1 cellular context compared by ENCODE assay signal in the genomic region with DNA sequence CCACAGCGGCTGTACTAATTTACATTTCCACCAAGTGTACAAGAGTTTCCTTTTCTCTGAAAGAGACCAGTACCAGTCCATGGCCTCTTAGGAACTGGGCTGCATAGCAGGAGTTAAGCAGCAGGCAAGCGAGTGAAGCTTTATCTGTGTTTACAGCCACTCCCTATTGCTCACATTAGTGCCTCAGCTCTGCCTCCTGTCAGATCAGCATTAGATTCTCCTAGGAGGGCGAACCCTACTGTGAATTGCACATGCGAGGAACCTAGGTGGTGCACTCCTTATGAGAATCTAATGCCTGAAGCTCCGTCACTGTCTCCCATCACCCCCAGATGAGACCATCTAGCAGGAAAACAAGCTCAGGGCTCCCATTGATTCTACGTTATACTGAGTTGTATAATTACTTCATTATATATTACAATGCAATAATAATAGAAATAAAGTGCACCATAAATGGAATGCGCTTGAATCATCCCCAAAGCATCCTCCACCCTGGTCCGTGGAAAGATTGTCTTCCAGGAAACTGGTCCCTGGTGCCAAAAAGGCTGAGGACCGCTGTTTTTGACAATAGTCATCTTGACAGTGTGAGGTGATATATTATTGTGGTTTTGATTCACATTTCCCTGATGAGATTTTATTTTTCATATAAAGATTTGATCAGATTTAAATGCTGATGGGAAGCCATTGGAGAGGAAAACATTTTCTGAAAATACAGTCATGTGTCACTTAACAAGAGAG.
TF ChIP-seq lines count a peak whose summit lies in the region.

No MANE protein-coding gene starts in this region.

TF ChIP-seq in SK-N-SH, 30 proteins besides CTCF, POLR2A, EP300 and RAD21 (continued from another document):
- TF ChIP-seq, protein P1, sequence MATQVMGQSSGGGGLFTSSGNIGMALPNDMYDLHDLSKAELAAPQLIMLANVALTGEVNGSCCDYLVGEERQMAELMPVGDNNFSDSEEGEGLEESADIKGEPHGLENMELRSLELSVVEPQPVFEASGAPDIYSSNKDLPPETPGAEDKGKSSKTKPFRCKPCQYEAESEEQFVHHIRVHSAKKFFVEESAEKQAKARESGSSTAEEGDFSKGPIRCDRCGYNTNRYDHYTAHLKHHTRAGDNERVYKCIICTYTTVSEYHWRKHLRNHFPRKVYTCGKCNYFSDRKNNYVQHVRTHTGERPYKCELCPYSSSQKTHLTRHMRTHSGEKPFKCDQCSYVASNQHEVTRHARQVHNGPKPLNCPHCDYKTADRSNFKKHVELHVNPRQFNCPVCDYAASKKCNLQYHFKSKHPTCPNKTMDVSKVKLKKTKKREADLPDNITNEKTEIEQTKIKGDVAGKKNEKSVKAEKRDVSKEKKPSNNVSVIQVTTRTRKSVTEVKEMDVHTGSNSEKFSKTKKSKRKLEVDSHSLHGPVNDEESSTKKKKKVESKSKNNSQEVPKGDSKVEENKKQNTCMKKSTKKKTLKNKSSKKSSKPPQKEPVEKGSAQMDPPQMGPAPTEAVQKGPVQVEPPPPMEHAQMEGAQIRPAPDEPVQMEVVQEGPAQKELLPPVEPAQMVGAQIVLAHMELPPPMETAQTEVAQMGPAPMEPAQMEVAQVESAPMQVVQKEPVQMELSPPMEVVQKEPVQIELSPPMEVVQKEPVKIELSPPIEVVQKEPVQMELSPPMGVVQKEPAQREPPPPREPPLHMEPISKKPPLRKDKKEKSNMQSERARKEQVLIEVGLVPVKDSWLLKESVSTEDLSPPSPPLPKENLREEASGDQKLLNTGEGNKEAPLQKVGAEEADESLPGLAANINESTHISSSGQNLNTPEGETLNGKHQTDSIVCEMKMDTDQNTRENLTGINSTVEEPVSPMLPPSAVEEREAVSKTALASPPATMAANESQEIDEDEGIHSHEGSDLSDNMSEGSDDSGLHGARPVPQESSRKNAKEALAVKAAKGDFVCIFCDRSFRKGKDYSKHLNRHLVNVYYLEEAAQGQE (IDR thresholded peaks at IDR 0.05; ENCODE audit: low read depth, low read length), result no peak
- no peak for TF ChIP-seq GABPA (IDR thresholded peaks at IDR 0.05; ENCODE audit: low read depth)
- peak; percentile 67; the same call in 1 of the 2 replicates for TF ChIP-seq JUND (IDR thresholded peaks at IDR 0.05)
- TF ChIP-seq TEAD4 (IDR thresholded peaks at IDR 0.05; ENCODE audit: borderline replicate concordance, insufficient read depth), result peak; percentile 70
- peak; percentile 85 for TF ChIP-seq NFIC (IDR thresholded peaks at IDR 0.05; ENCODE audit: borderline replicate concordance)
- TF ChIP-seq, protein P2, sequence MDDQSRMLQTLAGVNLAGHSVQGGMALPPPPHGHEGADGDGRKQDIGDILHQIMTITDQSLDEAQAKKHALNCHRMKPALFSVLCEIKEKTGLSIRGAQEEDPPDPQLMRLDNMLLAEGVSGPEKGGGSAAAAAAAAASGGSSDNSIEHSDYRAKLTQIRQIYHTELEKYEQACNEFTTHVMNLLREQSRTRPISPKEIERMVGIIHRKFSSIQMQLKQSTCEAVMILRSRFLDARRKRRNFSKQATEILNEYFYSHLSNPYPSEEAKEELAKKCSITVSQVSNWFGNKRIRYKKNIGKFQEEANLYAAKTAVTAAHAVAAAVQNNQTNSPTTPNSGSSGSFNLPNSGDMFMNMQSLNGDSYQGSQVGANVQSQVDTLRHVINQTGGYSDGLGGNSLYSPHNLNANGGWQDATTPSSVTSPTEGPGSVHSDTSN (IDR thresholded peaks at IDR 0.05), result peak; percentile 84
- TF ChIP-seq, protein P3, sequence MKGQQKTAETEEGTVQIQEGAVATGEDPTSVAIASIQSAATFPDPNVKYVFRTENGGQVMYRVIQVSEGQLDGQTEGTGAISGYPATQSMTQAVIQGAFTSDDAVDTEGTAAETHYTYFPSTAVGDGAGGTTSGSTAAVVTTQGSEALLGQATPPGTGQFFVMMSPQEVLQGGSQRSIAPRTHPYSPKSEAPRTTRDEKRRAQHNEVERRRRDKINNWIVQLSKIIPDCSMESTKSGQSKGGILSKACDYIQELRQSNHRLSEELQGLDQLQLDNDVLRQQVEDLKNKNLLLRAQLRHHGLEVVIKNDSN (IDR thresholded peaks at IDR 0.05; ENCODE audit: borderline replicate concordance, low read depth), result no peak
